ENCODE assay signal across 8 cellular contexts in the genomic region with DNA sequence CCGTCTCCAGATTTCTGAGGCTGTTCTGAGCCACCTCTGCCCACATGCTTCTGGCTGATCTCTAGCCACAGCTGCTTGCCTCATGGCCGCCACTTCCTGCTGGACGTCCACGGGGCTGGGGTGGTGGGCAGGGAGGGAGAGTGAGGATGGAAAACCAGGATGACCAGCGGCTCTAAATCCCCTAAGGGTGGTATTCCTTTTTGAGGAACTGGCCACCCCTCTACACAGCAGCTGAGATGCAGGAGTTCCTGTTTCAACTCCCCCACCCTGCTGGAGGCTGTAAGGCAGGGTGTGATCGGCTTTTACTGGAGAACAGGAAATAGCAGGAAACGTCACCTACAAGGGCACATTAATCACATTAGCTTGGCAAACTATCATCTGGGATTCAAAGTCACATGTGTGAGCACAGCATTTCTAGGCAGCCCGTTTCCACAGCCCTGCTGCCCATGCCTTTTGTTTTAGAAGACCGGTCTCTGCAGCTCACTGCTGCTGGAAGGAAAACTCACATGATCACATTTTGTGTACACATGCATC.
A peak's percentile ranks its signal among the peaks of the same experiment; 100 is the strongest.
DNase-seq lines count a peak whose midpoint lies in the region; ATAC-seq and TF ChIP-seq lines count a peak whose summit lies in the region.

No MANE protein-coding gene starts in this region.

- no peak overlapping the region for H3K9ac ChIP-seq in SK-N-SH

- H3K36me3 ChIP-seq in SK-N-SH (replicated peaks in 1 of 2; ENCODE audit: control insufficient read depth in 1 of 2, insufficient read depth in 2 of 2, low read length in 1 of 2) (no peaks in the 10 kb centered on the region), heart right ventricle (no peaks in the 10 kb centered on the region), H7 (replicated peaks; ENCODE audit: control insufficient read depth, insufficient read depth, low read length) (no peaks in the 10 kb centered on the region)

- H3K4me1 Mint-ChIP-seq in endothelial cell (ENCODE audit: unreplicated experiment), result peaks cover 13% of the 10 kb centered on the region

- H3K79me2 ChIP-seq in SK-N-SH (ENCODE audit: insufficient read depth), result no peaks in the 10 kb centered on the region

- no peaks in the 10 kb centered on the region for H4K20me1 ChIP-seq in SK-N-SH (ENCODE audit: insufficient read depth)

- DNase-seq in HL-60 (ENCODE audit: low read depth in 1 of 2, low spot score in 1 of 2) (peak in 1 of 2 experiments; percentile 73), SK-N-SH (no peak), heart right ventricle (peak; percentile 17 to 77), skeletal muscle cell (ENCODE audit: low read depth) (peak; percentile 68), endothelial cell (ENCODE audit: low spot score) (no peak), H7 (no peak)
- DNase-seq in activated CD4-positive, CD25-positive, alpha-beta regulatory T cell treated with anti-CD3 and anti-CD28 coated beads, Interleukin-2, amount 50 U/mL, for 72 hours, result no peak

- TF ChIP-seq CTCF in HL-60 (IDR thresholded peaks at IDR 0.05; ENCODE audit: insufficient read depth, low read length) (no peak), SK-N-SH (IDR thresholded peaks at IDR 0.05) (no peak), heart right ventricle (IDR thresholded peaks at IDR 0.05) (peak in 3 of 9 donors; percentile 17), endothelial cell (IDR thresholded peaks at IDR 0.05; ENCODE audit: unreplicated experiment) (no peak)

- H3K36me3 Mint-ChIP-seq in endothelial cell (ENCODE audit: low read depth, unreplicated experiment), result no peaks in the 10 kb centered on the region

- TF ChIP-seq RAD21 in SK-N-SH (IDR thresholded peaks at IDR 0.05; ENCODE audit: low read length), result no peak

- H3K4me3 Mint-ChIP-seq in endothelial cell (ENCODE audit: unreplicated experiment), result no peak overlapping the region

- peak overlapping the region; percentile 76 for H2AFZ ChIP-seq in SK-N-SH (ENCODE audit: low read depth)

- H3K27me3 ChIP-seq in HL-60 (ENCODE audit: insufficient read depth, poor library complexity, severe bottlenecking), result no peaks in the 10 kb centered on the region
- H3K27me3 ChIP-seq in SK-N-SH (ENCODE audit: insufficient read depth), result no peaks in the 10 kb centered on the region
- no peaks in the 10 kb centered on the region for H3K27me3 ChIP-seq in heart right ventricle
- no peaks in the 10 kb centered on the region for H3K27me3 ChIP-seq in H7 (ENCODE audit: control insufficient read depth, insufficient read depth, low read length)

- peaks cover 1% of the 10 kb centered on the region for H3K27me3 Mint-ChIP-seq in endothelial cell (ENCODE audit: unreplicated experiment)

- TF ChIP-seq EP300 in SK-N-SH (IDR thresholded peaks at IDR 0.05; ENCODE audit: borderline replicate concordance in 1 of 2, low read depth in 1 of 2, low read length in 1 of 2), result peak in 1 of 2 experiments; percentile 16; a peak in 1 of 4 replicates

- H3K27ac ChIP-seq in HL-60 (replicated peaks) (peak overlapping the region; percentile 60), SK-N-SH (ENCODE audit: low read depth in 2 of 2, low read length in 1 of 2) (peak overlapping the region in 1 of 2 experiments; percentile 43; a peak in 2 of 4 replicates), heart right ventricle (peak overlapping the region; percentile 63 to 88 (median 76))

- no peak overlapping the region for H3K4me2 ChIP-seq in SK-N-SH

- no peaks in the 10 kb centered on the region for H3K9me3 ChIP-seq in SK-N-SH
- H3K9me3 ChIP-seq in heart right ventricle, result peaks cover 0 to 29% (median 11%) of the 10 kb centered on the region in 11 donors

- WGBS in SK-N-SH (ENCODE audit: low lambda C conversion rate), result 33% methylated on average over 9 of the region's 9 CpGs
- WGBS in heart right ventricle, 2 donors, result 28 to 37% methylated on average over 9 of the region's 9 CpGs

- ATAC-seq in heart right ventricle (peak; percentile 84 to 93 (median 88)), GM19467 (IDR thresholded peaks at IDR 0.05; ENCODE audit: unreplicated experiment) (no peak)

- intact Hi-C loops in heart right ventricle (cut with DNase I), result loop anchor here in 7 of 10 donors (5.0 to 10.0 kb wide), 4 partner anchors 35 to 628 kb away; a partner anchor contains a TSS

- H3F3A ChIP-seq in SK-N-SH (replicated peaks; ENCODE audit: insufficient read depth), result peaks cover 20% of the 10 kb centered on the region

- H3K27ac Mint-ChIP-seq in endothelial cell (ENCODE audit: unreplicated experiment), result no peak overlapping the region

- H3K4me3 ChIP-seq in HL-60 (replicated peaks; ENCODE audit: insufficient read depth, low read length) (peak overlapping the region; percentile 17), SK-N-SH (ENCODE audit: low read depth in 2 of 2, low read length in 1 of 2) (no peak overlapping the region), heart right ventricle (no peak overlapping the region), skeletal muscle cell (ENCODE audit: low read depth, low read length) (no peak overlapping the region), H7 (ENCODE audit: insufficient read depth, low read depth, low read length) (no peak overlapping the region)

- H3K9me2 ChIP-seq in SK-N-SH, result no peaks in the 10 kb centered on the region

- H3K9me3 Mint-ChIP-seq in endothelial cell (ENCODE audit: unreplicated experiment), result no peaks in the 10 kb centered on the region

- POLR2A ChIA-PET in SK-N-SH (lab: Yijun Ruan, JAX), result no interaction called here

- CTCF ChIA-PET in SK-N-SH (lab: Yijun Ruan, JAX), result no interaction called here

- H3K4me1 ChIP-seq in SK-N-SH (ENCODE audit: control insufficient read depth in 1 of 2, insufficient read depth in 2 of 2, low read depth in 1 of 2, low read length in 1 of 2), result peaks cover 4 to 36% of the 10 kb centered on the region in 2 experiments; a peak in 2 of 4 replicates
- peaks cover 11 to 63% (median 48%) of the 10 kb centered on the region in 9 donors for H3K4me1 ChIP-seq in heart right ventricle

TF ChIP-seq in SK-N-SH, 30 proteins besides CTCF, POLR2A, EP300 and RAD21 (continues in another document):
- TF ChIP-seq TEAD4 (IDR thresholded peaks at IDR 0.05; ENCODE audit: borderline replicate concordance, insufficient read depth) (no peak), FOXJ3 (CRISPR knock-in tag; IDR thresholded peaks at IDR 0.05) (no peak), GABPA (IDR thresholded peaks at IDR 0.05; ENCODE audit: low read depth) (no peak), ELF1 (IDR thresholded peaks at IDR 0.05) (no peak), FOSL2 (IDR thresholded peaks at IDR 0.05; ENCODE audit: borderline replicate concordance, low read depth) (0 out of 2 replicates have a peak, but pooled peaks have one; percentile 17), NFIC (IDR thresholded peaks at IDR 0.05; ENCODE audit: borderline replicate concordance) (peak; percentile 18; the same call in 1 of the 2 replicates), RCOR1 (IDR thresholded peaks at IDR 0.05; ENCODE audit: low read length) (no peak), TCF12 (IDR thresholded peaks at IDR 0.05) (peak; percentile 44; the same call in 1 of the 2 replicates), EZH2phosphoT487 (IDR thresholded peaks at IDR 0.05; ENCODE audit: borderline replicate concordance, low read depth) (no peak), SIN3A (IDR thresholded peaks at IDR 0.05; ENCODE audit: borderline replicate concordance, low read depth, low read length) (no peak), CHD2 (IDR thresholded peaks at IDR 0.05; ENCODE audit: low read length, partially characterized antibody) (no peak), TAF1 (IDR thresholded peaks at IDR 0.05; ENCODE audit: borderline replicate concordance, low read depth, low read length) (no peak), POLR2AphosphoS5 (IDR thresholded peaks at IDR 0.05; ENCODE audit: low read depth, low read length) (no peak), SMC3 (IDR thresholded peaks at IDR 0.05; ENCODE audit: low read depth, low read length) (no peak), RXRA (IDR thresholded peaks at IDR 0.05; ENCODE audit: borderline replicate concordance, low read depth) (no peak), RFX5 (IDR thresholded peaks at IDR 0.05; ENCODE audit: low read length) (no peak), JUND (IDR thresholded peaks at IDR 0.05) (0 out of 2 replicates have a peak, but pooled peaks have one; percentile 11), MEF2A (IDR thresholded peaks at IDR 0.05; ENCODE audit: borderline replicate concordance, low read depth) (no peak), FOXM1 (IDR thresholded peaks at IDR 0.05; ENCODE audit: low read depth) (no peak)
- TF ChIP-seq, protein P1, sequence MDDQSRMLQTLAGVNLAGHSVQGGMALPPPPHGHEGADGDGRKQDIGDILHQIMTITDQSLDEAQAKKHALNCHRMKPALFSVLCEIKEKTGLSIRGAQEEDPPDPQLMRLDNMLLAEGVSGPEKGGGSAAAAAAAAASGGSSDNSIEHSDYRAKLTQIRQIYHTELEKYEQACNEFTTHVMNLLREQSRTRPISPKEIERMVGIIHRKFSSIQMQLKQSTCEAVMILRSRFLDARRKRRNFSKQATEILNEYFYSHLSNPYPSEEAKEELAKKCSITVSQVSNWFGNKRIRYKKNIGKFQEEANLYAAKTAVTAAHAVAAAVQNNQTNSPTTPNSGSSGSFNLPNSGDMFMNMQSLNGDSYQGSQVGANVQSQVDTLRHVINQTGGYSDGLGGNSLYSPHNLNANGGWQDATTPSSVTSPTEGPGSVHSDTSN (IDR thresholded peaks at IDR 0.05), result peak; percentile 83
- TF ChIP-seq, protein P2, sequence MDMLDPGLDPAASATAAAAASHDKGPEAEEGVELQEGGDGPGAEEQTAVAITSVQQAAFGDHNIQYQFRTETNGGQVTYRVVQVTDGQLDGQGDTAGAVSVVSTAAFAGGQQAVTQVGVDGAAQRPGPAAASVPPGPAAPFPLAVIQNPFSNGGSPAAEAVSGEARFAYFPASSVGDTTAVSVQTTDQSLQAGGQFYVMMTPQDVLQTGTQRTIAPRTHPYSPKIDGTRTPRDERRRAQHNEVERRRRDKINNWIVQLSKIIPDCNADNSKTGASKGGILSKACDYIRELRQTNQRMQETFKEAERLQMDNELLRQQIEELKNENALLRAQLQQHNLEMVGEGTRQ (IDR thresholded peaks at IDR 0.05; ENCODE audit: borderline replicate concordance, low read depth, low read length), result no peak
- TF ChIP-seq, protein P3, sequence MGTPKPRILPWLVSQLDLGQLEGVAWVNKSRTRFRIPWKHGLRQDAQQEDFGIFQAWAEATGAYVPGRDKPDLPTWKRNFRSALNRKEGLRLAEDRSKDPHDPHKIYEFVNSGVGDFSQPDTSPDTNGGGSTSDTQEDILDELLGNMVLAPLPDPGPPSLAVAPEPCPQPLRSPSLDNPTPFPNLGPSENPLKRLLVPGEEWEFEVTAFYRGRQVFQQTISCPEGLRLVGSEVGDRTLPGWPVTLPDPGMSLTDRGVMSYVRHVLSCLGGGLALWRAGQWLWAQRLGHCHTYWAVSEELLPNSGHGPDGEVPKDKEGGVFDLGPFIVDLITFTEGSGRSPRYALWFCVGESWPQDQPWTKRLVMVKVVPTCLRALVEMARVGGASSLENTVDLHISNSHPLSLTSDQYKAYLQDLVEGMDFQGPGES (IDR thresholded peaks at IDR 0.05; ENCODE audit: low read depth, low read length), result no peak

Comparison
In these comparisons a context has a peak if more than half of its experiments do, and no peak if none do; other contexts are left out.
1. DNase-seq: peak in heart right ventricle (2 of 2) and skeletal muscle cell (single experiment); none in SK-N-SH (single experiment), endothelial cell (single experiment), activated CD4-positive, CD25-positive, alpha-beta regulatory T cell treated with anti-CD3 and anti-CD28 coated beads, Interleukin-2, amount 50 U/mL, for 72 hours (single experiment) and H7 (single experiment).